Comparison of ENCODE assay signal across 19 cellular contexts in the genomic region with DNA sequence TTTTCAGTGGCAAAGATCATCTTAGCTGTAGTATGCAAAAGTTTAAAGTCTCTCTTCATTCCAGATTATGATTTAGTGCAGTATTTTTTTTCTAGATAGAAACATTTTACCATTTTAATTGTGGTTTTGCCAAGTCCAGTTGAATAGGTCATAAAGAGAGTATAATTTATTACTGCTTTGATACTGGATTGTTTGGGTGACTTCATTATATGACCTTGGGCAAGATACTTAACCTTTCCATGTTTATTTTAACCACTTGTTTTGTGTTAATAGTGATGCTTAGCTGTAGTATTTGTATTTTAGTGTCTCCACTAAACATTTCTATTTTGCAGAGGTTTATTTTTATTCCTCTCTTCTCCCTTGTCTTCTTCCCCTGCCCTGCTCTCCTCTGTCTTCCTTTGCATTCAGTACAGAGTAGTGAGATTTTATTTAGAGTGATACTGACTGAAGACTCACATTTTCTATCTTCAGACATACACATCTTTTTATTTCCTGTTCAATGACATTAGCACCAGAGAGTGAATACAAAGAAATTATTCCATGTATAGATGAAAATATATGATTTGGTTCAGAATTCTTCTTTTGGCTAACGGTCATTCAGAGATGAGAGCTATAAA.
DNase-seq lines count a peak whose midpoint lies in the region; ATAC-seq and TF ChIP-seq lines count a peak whose summit lies in the region.
"Had no signal": no experiment of that assay in that cellular context is flagged by ENCODE, and none has a peak within 500 bp of the region (broad histone marks: within the 10 kb centered on the region; RNA-seq: fewer than 3 reads in every experiment).

No MANE protein-coding gene starts in this region.

- H3K9me3 Mint-ChIP-seq in activated naive CD8-positive, alpha-beta T cell (ENCODE audit: low read depth), result no peaks in the 10 kb centered on the region
- H3K9me3 Mint-ChIP-seq in activated naive CD8-positive, alpha-beta T cell treated with anti-CD3 and anti-CD28 coated beads for 36 hours, result no peaks in the 10 kb centered on the region
- no peaks in the 10 kb centered on the region for H3K9me3 Mint-ChIP-seq in stimulated activated naive B cell treated with anti-CD40 and anti-IgM and Interleukin-4, amounts not matched to agents 10 μg/mL and 1 μg/mL and 100 μg/mL, for 72 hours
- H3K9me3 Mint-ChIP-seq in Calu3 (ENCODE audit: low read depth, unreplicated experiment), result no peaks in the 10 kb centered on the region
- H3K9me3 Mint-ChIP-seq: stimulated activated memory B cell treated with anti-CD40 and anti-IgM and Interleukin-4, amounts not matched to agents 10 μg/mL and 1 μg/mL and 100 μg/mL, for 72 hours had no signal

- TF ChIP-seq CTCF in OCI-LY1 (IDR thresholded peaks at IDR 0.05; ENCODE audit: low read length) (no peak), right atrium auricular region (IDR thresholded peaks at IDR 0.05) (no peak), Calu3 (IDR thresholded peaks at IDR 0.05; ENCODE audit: unreplicated experiment) (no peak)

- H3K9me3 ChIP-seq in OCI-LY1 (ENCODE audit: low read length), result no peaks in the 10 kb centered on the region
- H3K9me3 ChIP-seq in right atrium auricular region, result no peaks in the 10 kb centered on the region
- H3K9me3 ChIP-seq: A549, upper lobe of left lung had no signal

- no peaks in the 10 kb centered on the region for H3K27me3 Mint-ChIP-seq in activated naive CD8-positive, alpha-beta T cell
- H3K27me3 Mint-ChIP-seq in activated naive CD8-positive, alpha-beta T cell treated with anti-CD3 and anti-CD28 coated beads for 36 hours, result no peaks in the 10 kb centered on the region
- no peaks in the 10 kb centered on the region for H3K27me3 Mint-ChIP-seq in stimulated activated naive B cell treated with anti-CD40 and anti-IgM and Interleukin-4, amounts not matched to agents 10 μg/mL and 1 μg/mL and 100 μg/mL, for 72 hours
- no peaks in the 10 kb centered on the region for H3K27me3 Mint-ChIP-seq in Calu3 (ENCODE audit: unreplicated experiment)
- H3K27me3 Mint-ChIP-seq: stimulated activated memory B cell treated with anti-CD40 and anti-IgM and Interleukin-4, amounts not matched to agents 10 μg/mL and 1 μg/mL and 100 μg/mL, for 72 hours had no signal

- peak overlapping the region; percentile 93 for H3K4me2 ChIP-seq in OCI-LY1 (ENCODE audit: low read length)
- H3K4me2 ChIP-seq: A549 had no signal

- H3K27ac ChIP-seq in OCI-LY1 (ENCODE audit: low read depth, low read length, poor library complexity, severe bottlenecking), result peak overlapping the region; percentile 94
- peak overlapping the region; percentile 70 to 77 for H3K27ac ChIP-seq in right atrium auricular region
- H3K27ac ChIP-seq: A549, epithelial cell of prostate, HL-60, SK-N-MC had no signal

- H3K36me3 ChIP-seq in OCI-LY1 (ENCODE audit: insufficient read depth, low read length) (no peaks in the 10 kb centered on the region; the same call in 1 of the 2 replicates), right atrium auricular region (no peaks in the 10 kb centered on the region)
- H3K36me3 ChIP-seq: upper lobe of left lung had no signal

- peaks cover 59% of the 10 kb centered on the region for H3K79me2 ChIP-seq in OCI-LY1 (ENCODE audit: insufficient read depth, low read length)

- ATAC-seq in stimulated activated naive B cell treated with anti-CD40 and anti-IgM and Interleukin-4, amounts not matched to agents 10 μg/mL and 1 μg/mL and 100 μg/mL, for 72 hours (replicated peaks), result no peak
- no peak for ATAC-seq in GM19328 (IDR thresholded peaks at IDR 0.05; ENCODE audit: unreplicated experiment)
- no peak for ATAC-seq in GM18519 (IDR thresholded peaks at IDR 0.05; ENCODE audit: low FRiP score, unreplicated experiment)
- ATAC-seq: A549; stimulated activated memory B cell treated with anti-CD40 and anti-IgM and Interleukin-4, amounts not matched to agents 10 μg/mL and 1 μg/mL and 100 μg/mL, for 72 hours had no signal

- H2AFZ ChIP-seq in OCI-LY1 (ENCODE audit: low read length), result no peak overlapping the region

- H3K9ac ChIP-seq in OCI-LY1 (ENCODE audit: low read length), result peak overlapping the region; percentile 71

- H3K4me3 ChIP-seq in OCI-LY1 (ENCODE audit: low read depth, low read length, poor library complexity, severe bottlenecking) (peak overlapping the region; percentile 64), right atrium auricular region (no peak overlapping the region)
- H3K4me3 ChIP-seq: A549, SK-N-MC, upper lobe of left lung had no signal

- H3K27me3 ChIP-seq in OCI-LY1 (ENCODE audit: insufficient read depth, low read length) (no peaks in the 10 kb centered on the region), right atrium auricular region (no peaks in the 10 kb centered on the region)
- H3K27me3 ChIP-seq: upper lobe of left lung had no signal

- no peak for DNase-seq in activated naive CD8-positive, alpha-beta T cell treated with anti-CD3 and anti-CD28 coated beads for 36 hours
- DNase-seq in right atrium auricular region (ENCODE audit: low spot score), result no peak
- no peak for DNase-seq in stimulated activated naive B cell treated with anti-CD40 and anti-IgM and Interleukin-4, amounts not matched to agents 10 μg/mL and 1 μg/mL and 100 μg/mL, for 72 hours
- DNase-seq in Calu3, result no peak
- DNase-seq: activated effector memory CD4-positive, alpha-beta T cell treated with Interleukin-2 at 50 U/mL for 16 hours; anterior cingulate cortex; COR-L47; cortex of kidney; midbrain; upper lobe of left lung had no signal

- peaks cover 9% of the 10 kb centered on the region for H3K36me3 Mint-ChIP-seq in activated naive CD8-positive, alpha-beta T cell
- no peaks in the 10 kb centered on the region for H3K36me3 Mint-ChIP-seq in activated naive CD8-positive, alpha-beta T cell treated with anti-CD3 and anti-CD28 coated beads for 36 hours
- peaks cover 11 to 31% of the 10 kb centered on the region in 2 donors for H3K36me3 Mint-ChIP-seq in stimulated activated naive B cell treated with anti-CD40 and anti-IgM and Interleukin-4, amounts not matched to agents 10 μg/mL and 1 μg/mL and 100 μg/mL, for 72 hours
- no peaks in the 10 kb centered on the region for H3K36me3 Mint-ChIP-seq in Calu3 (ENCODE audit: insufficient read depth, unreplicated experiment)

- peaks cover 4% of the 10 kb centered on the region; the same call in 1 of the 2 replicates for H3F3A ChIP-seq in OCI-LY1 (ENCODE audit: insufficient read depth, low read length)

- H3K4me1 ChIP-seq in OCI-LY1 (ENCODE audit: insufficient read depth, low read length, severe bottlenecking), result peaks cover 70% of the 10 kb centered on the region
- peaks cover 0 to 8% of the 10 kb centered on the region in 2 donors for H3K4me1 ChIP-seq in right atrium auricular region

- intact Hi-C loops in Calu3 (cut with micrococcal nuclease; ENCODE audit: unreplicated experiment), result no loop called here

- CTCF ChIA-PET in Calu3 (lab: Charles Lee), result no interaction called here

- no peaks in the 10 kb centered on the region for H4K20me1 ChIP-seq in OCI-LY1 (ENCODE audit: insufficient read depth, low read length)

- BruUV-seq in Calu3 (replicated peaks; lab: Mats Ljungman, UMichigan), result no TSS peak

- H3K4me3 Mint-ChIP-seq in activated naive CD8-positive, alpha-beta T cell, result peak overlapping the region; percentile 6
- H3K4me3 Mint-ChIP-seq in activated naive CD8-positive, alpha-beta T cell treated with anti-CD3 and anti-CD28 coated beads for 36 hours, result no peak overlapping the region
- no peak overlapping the region for H3K4me3 Mint-ChIP-seq in stimulated activated naive B cell treated with anti-CD40 and anti-IgM and Interleukin-4, amounts not matched to agents 10 μg/mL and 1 μg/mL and 100 μg/mL, for 72 hours
- H3K4me3 Mint-ChIP-seq in Calu3 (ENCODE audit: low read depth, unreplicated experiment), result no peak overlapping the region
- H3K4me3 Mint-ChIP-seq: stimulated activated memory B cell treated with anti-CD40 and anti-IgM and Interleukin-4, amounts not matched to agents 10 μg/mL and 1 μg/mL and 100 μg/mL, for 72 hours had no signal

- no peaks in the 10 kb centered on the region for H3K9me2 ChIP-seq in OCI-LY1 (ENCODE audit: low read depth, low read length)

- H3K27ac Mint-ChIP-seq in activated naive CD8-positive, alpha-beta T cell, result no peak overlapping the region
- H3K27ac Mint-ChIP-seq in activated naive CD8-positive, alpha-beta T cell treated with anti-CD3 and anti-CD28 coated beads for 36 hours, result no peak overlapping the region
- H3K27ac Mint-ChIP-seq in stimulated activated naive B cell treated with anti-CD40 and anti-IgM and Interleukin-4, amounts not matched to agents 10 μg/mL and 1 μg/mL and 100 μg/mL, for 72 hours, result peak overlapping the region; percentile 76
- H3K27ac Mint-ChIP-seq in Calu3 (ENCODE audit: unreplicated experiment), result no peak overlapping the region
- H3K27ac Mint-ChIP-seq: stimulated activated memory B cell treated with anti-CD40 and anti-IgM and Interleukin-4, amounts not matched to agents 10 μg/mL and 1 μg/mL and 100 μg/mL, for 72 hours had no signal

- H3K4me1 Mint-ChIP-seq in activated naive CD8-positive, alpha-beta T cell (ENCODE audit: low read depth), result peaks cover 19% of the 10 kb centered on the region
- H3K4me1 Mint-ChIP-seq in activated naive CD8-positive, alpha-beta T cell treated with anti-CD3 and anti-CD28 coated beads for 36 hours, result peaks cover 2% of the 10 kb centered on the region
- H3K4me1 Mint-ChIP-seq in stimulated activated naive B cell treated with anti-CD40 and anti-IgM and Interleukin-4, amounts not matched to agents 10 μg/mL and 1 μg/mL and 100 μg/mL, for 72 hours, result peaks cover 16 to 22% of the 10 kb centered on the region in 2 donors
- H3K4me1 Mint-ChIP-seq in Calu3 (ENCODE audit: low read depth, unreplicated experiment), result peaks cover 8% of the 10 kb centered on the region
